ENCODE assay signal across 8 cellular contexts in genomic region chr19:7917292-7918061, GRCh38. TPM values are rescaled to one million over a fixed set of nuclear protein-coding genes. Genes with fewer than 3 reads are reported as not detected.
DNase-seq lines count a peak whose midpoint lies in the region; ATAC-seq and TF ChIP-seq lines count a peak whose summit lies in the region.

No MANE protein-coding gene starts in this region.

- no peak overlapping the region for H3K27ac Mint-ChIP-seq in nephron

- H3K27me3 Mint-ChIP-seq in nephron (ENCODE audit: low read depth) = peaks cover 59% of the 10 kb centered on the region

- no peaks in the 10 kb centered on the region for H3K9me3 Mint-ChIP-seq in nephron

- peaks cover 62% of the 10 kb centered on the region for H3K4me1 ChIP-seq in vagina

- peak; percentile 61 for TF ChIP-seq CTCF in GM12873 (IDR thresholded peaks at IDR 0.05; ENCODE audit: insufficient read depth, low read depth, low read length, missing control alignments)
- peak; percentile 63 to 67 (median 65) for TF ChIP-seq CTCF in nephron (IDR thresholded peaks at IDR 0.05; ENCODE audit: unreplicated experiment in 3 of 3)
- TF ChIP-seq CTCF in vagina (IDR thresholded peaks at IDR 0.05) = peak in 2 of 3 experiments; percentile 17 to 51

- H3K4me3 ChIP-seq in vagina = peak overlapping the region; percentile 41 to 48

- intact Hi-C loops in vagina (cut with DNase I) = loop anchor here (10.0 kb wide), 1 partner anchor 87 kb away; the partner anchor contains the start of gene ELAVL1

- DNase-seq in NCI-H2171 treated with DMSO at 0.1 percent for 48 hours (lab: John Stamatoyannopoulos, UW) = peak; percentile 49
- DNase-seq in activated T-cell treated with anti-CD3 and anti-CD28 coated beads for 48 hours (ENCODE audit: low read depth) = peak; percentile 67
- DNase-seq in epidermal melanocyte (ENCODE audit: insufficient read length, low spot score) = peak; percentile 72
- DNase-seq in vagina (ENCODE audit: extremely low spot score in 2 of 2) = no peak

- peaks cover 20% of the 10 kb centered on the region for H3K4me1 Mint-ChIP-seq in nephron

- no peaks in the 10 kb centered on the region for H3K9me3 ChIP-seq in vagina

- H3K36me3 ChIP-seq in vagina = peaks cover 0 to 22% of the 10 kb centered on the region in 2 donors

- H3K4me3 Mint-ChIP-seq in nephron = peak overlapping the region; percentile 78 to 82 (median 80)

- H3K27ac ChIP-seq in vagina = peak overlapping the region; percentile 63

- ATAC-seq in HG03159 (IDR thresholded peaks at IDR 0.05; ENCODE audit: unreplicated experiment) (no peak), HG02938 (IDR thresholded peaks at IDR 0.05; ENCODE audit: unreplicated experiment) (no peak)

- no peaks in the 10 kb centered on the region for H3K27me3 ChIP-seq in vagina

- no peak for TF ChIP-seq POLR2A in vagina (IDR thresholded peaks at IDR 0.05)

- peaks cover 5% of the 10 kb centered on the region for H3K36me3 Mint-ChIP-seq in nephron (ENCODE audit: low read depth)

RNA-seq across cellular contexts. Expression of gene SNAPC2, which starts 2.7 kb away (rescaled TPM):
- total RNA-seq in vagina = 17.4 TPM

RNA-seq across cellular contexts. Expression of gene TGFBR3L, which starts 2.8 kb away (rescaled TPM):
- 1.5 TPM for total RNA-seq in vagina

RNA-seq across cellular contexts. Expression of gene CTXN1, which starts 8.5 kb away (rescaled TPM):
- 14.2 TPM for total RNA-seq in vagina

RNA-seq across cellular contexts. Expression of gene MAP2K7, which starts 13.8 kb away (rescaled TPM):
- 26.8 TPM for total RNA-seq in vagina

RNA-seq across cellular contexts. Expression of gene TIMM44, which starts 26.0 kb away (rescaled TPM):
- 76.1 TPM for total RNA-seq in vagina

Comparison
In these comparisons a context has a peak if more than half of its experiments do, and no peak if none do; other contexts are left out.
1. DNase-seq: peak in NCI-H2171 treated with DMSO at 0.1 percent for 48 hours (single experiment), activated T-cell treated with anti-CD3 and anti-CD28 coated beads for 48 hours (single experiment) and epidermal melanocyte (single experiment); none in vagina (0 of 2).
2. Peak in every context shown above with its lines, with median percentiles within 50 percentile points of each other: CTCF ChIP-seq.